15 cellular contexts compared by ENCODE assay signal in genomic region chr2:174636979-174637378, GRCh38. TPM values are rescaled to one million over a fixed set of nuclear protein-coding genes. Genes with fewer than 3 reads are reported as not detected.
DNase-seq lines count a peak whose midpoint lies in the region; ATAC-seq and TF ChIP-seq lines count a peak whose summit lies in the region.
"Had no signal": no experiment of that assay in that cellular context is flagged by ENCODE, and none has a peak within 500 bp of the region (broad histone marks: within the 10 kb centered on the region; RNA-seq: fewer than 3 reads in every experiment).

No MANE protein-coding gene starts in this region.

- DNase-seq in NCI-H2171 treated with DMSO at 0.1 percent for 48 hours (lab: John Stamatoyannopoulos, UW) (peak; percentile 16), NCI-H2171 (lab: John Stamatoyannopoulos, UW) (no peak), nephron progenitor cell (no peak), activated gamma-delta T cell treated with Interleukin-2 at 50 U/mL for 16 hours (no peak), H9 (no peak), NCI-H2081 (lab: John Stamatoyannopoulos, UW) (no peak)
- DNase-seq in activated naive CD4-positive, alpha-beta T cell treated with anti-CD3 and anti-CD28 coated beads, Interleukin-2, amount 50 U/mL, for 72 hours (ENCODE audit: low spot score in 2 of 2): no peak
- DNase-seq: activated effector memory CD4-positive, alpha-beta T cell treated with anti-CD3 and anti-CD28 coated beads, Interleukin-2, amount 50 U/mL, for 16 hours; lower lobe of right lung; NCI-H2081 treated with DMSO at 0.1 percent for 48 hours; occipital lobe; small intestine had no signal

- no peak overlapping the region for H4K91ac ChIP-seq in H9 (ENCODE audit: insufficient read length, low read depth, low read length)

- no peak overlapping the region for H3K56ac ChIP-seq in H9 (ENCODE audit: insufficient read length, low read depth, low read length)

- H4K8ac ChIP-seq in H9 (replicated peaks; ENCODE audit: insufficient read length, low read depth, low read length): no peak overlapping the region

- no peaks in the 10 kb centered on the region for H3K79me2 ChIP-seq in H9 (ENCODE audit: insufficient read depth, low read length)

- TF ChIP-seq CTCF in nephron progenitor cell (IDR thresholded peaks at IDR 0.05) (no peak), H9 (conservative IDR thresholded peaks at IDR 0.05) (no peak; the same call in 1 of the 3 replicates)

- H2BK5ac ChIP-seq in H9 (ENCODE audit: insufficient read length, low read length): no peak overlapping the region

- H2BK120ac ChIP-seq in H9 (ENCODE audit: low read depth, low read length, poor library complexity, severe bottlenecking): no peak overlapping the region

- no peak overlapping the region for H2BK12ac ChIP-seq in H9 (ENCODE audit: insufficient read length, low read depth, low read length)

- H3K36me3 ChIP-seq in KOPT-K1 (ENCODE audit: insufficient read depth, low read length): peaks cover 2% of the 10 kb centered on the region; the same call in 1 of the 2 replicates
- H3K36me3 ChIP-seq: lower lobe of right lung had no signal

- no peak overlapping the region for H3K23ac ChIP-seq in H9 (ENCODE audit: insufficient read length, low read depth, low read length)

- no peak overlapping the region for H3K9ac ChIP-seq in H9 (ENCODE audit: extremely low read depth, insufficient read length, low read length)

- H3K23me2 ChIP-seq in H9 (ENCODE audit: insufficient read length, low read depth, low read length, poor library complexity, severe bottlenecking): no peaks in the 10 kb centered on the region

- H2AFZ ChIP-seq in H9 (ENCODE audit: low read length): no peak overlapping the region

- H3K4ac ChIP-seq in H9 (ENCODE audit: low read depth, low read length): no peak overlapping the region

- H3K4me2 ChIP-seq in H9 (ENCODE audit: insufficient read depth, insufficient read length, low read length): no peak overlapping the region

- no peaks in the 10 kb centered on the region for H3K27me3 ChIP-seq in H9 (ENCODE audit: insufficient read depth, low read length)

- H3K36me3 Mint-ChIP-seq in activated naive CD4-positive, alpha-beta T cell treated with anti-CD3 and anti-CD28 coated beads, Interleukin-2, amount 50 U/mL, for 72 hours: peaks cover 25 to 34% of the 10 kb centered on the region in 2 donors
- H3K36me3 Mint-ChIP-seq in nephron progenitor cell (ENCODE audit: low read depth) (peaks cover 50% of the 10 kb centered on the region), H9 (ENCODE audit: insufficient read depth in 1 of 3, low read depth in 3 of 3) (no peaks in the 10 kb centered on the region)

- H3K18ac ChIP-seq in H9 (ENCODE audit: insufficient read length, low read depth, low read length): no peak overlapping the region

- H3K4me1 Mint-ChIP-seq in nephron progenitor cell (peaks cover 37% of the 10 kb centered on the region), H9 (peaks cover 3 to 6% of the 10 kb centered on the region in 2 experiments; a peak in 3 of 4 replicates)

- no peaks in the 10 kb centered on the region for H3K79me1 ChIP-seq in H9 (ENCODE audit: insufficient read depth, low read depth, low read length, poor library complexity, severe bottlenecking)

- H2BK15ac ChIP-seq in H9 (ENCODE audit: low read depth, low read length): no peak overlapping the region

- H3K9me3 ChIP-seq in KOPT-K1 (ENCODE audit: insufficient read depth, low read length, poor library complexity, severe bottlenecking): no peaks in the 10 kb centered on the region
- no peaks in the 10 kb centered on the region for H3K9me3 ChIP-seq in H9 (ENCODE audit: control insufficient read depth, low read depth, low read length)
- H3K9me3 ChIP-seq: lower lobe of right lung had no signal

- peak overlapping the region; percentile 29 to 81 for H3K27ac Mint-ChIP-seq in activated naive CD4-positive, alpha-beta T cell treated with anti-CD3 and anti-CD28 coated beads, Interleukin-2, amount 50 U/mL, for 72 hours
- H3K27ac Mint-ChIP-seq in nephron progenitor cell: peak overlapping the region; percentile 45
- H3K27ac Mint-ChIP-seq in H9: no peak overlapping the region; a peak in 1 of 7 replicates

- H4K5ac ChIP-seq in H9 (ENCODE audit: insufficient read length, low read depth, low read length): no peak overlapping the region

- no peak overlapping the region for H2BK20ac ChIP-seq in H9 (ENCODE audit: low read depth, low read length, poor library complexity, severe bottlenecking)

- H2AK5ac ChIP-seq in H9 (ENCODE audit: insufficient read length, low read length): no peak overlapping the region

- ATAC-seq in activated naive CD4-positive, alpha-beta T cell treated with anti-CD3 and anti-CD28 coated beads, Interleukin-2, amount 50 U/mL, for 72 hours: no peak
- ATAC-seq: esophagus mucosa, K562, lower lobe of right lung had no signal

- no peak overlapping the region for H3K14ac ChIP-seq in H9 (ENCODE audit: insufficient read depth, low read length)

- no peaks in the 10 kb centered on the region for H4K20me1 ChIP-seq in H9 (ENCODE audit: control insufficient read depth, insufficient read depth, insufficient read length)

- H3K27me3 Mint-ChIP-seq in nephron progenitor cell (ENCODE audit: low read depth, poor library complexity) (no peaks in the 10 kb centered on the region), H9 (ENCODE audit: low read depth) (no peaks in the 10 kb centered on the region)

- no peak overlapping the region for H3T11ph ChIP-seq in H9 (ENCODE audit: low read length)

- no peak overlapping the region for H3K4me3 Mint-ChIP-seq in nephron progenitor cell
- H3K4me3 Mint-ChIP-seq in H9: no peak overlapping the region

- no CpG with 5 or more reads among the region's 2 CpGs for WGBS in H9 (ENCODE audit: extremely low coverage, insufficient read length, low lambda C conversion rate)

- H3K27ac ChIP-seq in KOPT-K1 (ENCODE audit: low read depth, low read length, poor library complexity, severe bottlenecking) (peak overlapping the region; percentile 95), H9 (ENCODE audit: insufficient read length, low read depth, low read length) (no peak overlapping the region)
- H3K27ac ChIP-seq: lower lobe of right lung had no signal

- H3K9me3 Mint-ChIP-seq in activated naive CD4-positive, alpha-beta T cell treated with anti-CD3 and anti-CD28 coated beads, Interleukin-2, amount 50 U/mL, for 72 hours: peaks cover 0 to 8% of the 10 kb centered on the region in 2 donors
- H3K9me3 Mint-ChIP-seq in nephron progenitor cell (peaks cover 33% of the 10 kb centered on the region), H9 (no peaks in the 10 kb centered on the region)

- H3K4me1 ChIP-seq in H9 (ENCODE audit: insufficient read depth, low read length): peaks cover 3% of the 10 kb centered on the region; the same call in 1 of the 2 replicates

RNA-seq across cellular contexts. Expression of gene WIPF1, which starts 39.4 kb away (rescaled TPM):
- 100 to 1,000 TPM; 138 to 262 TPM for total RNA-seq in activated naive CD4-positive, alpha-beta T cell treated with anti-CD3 and anti-CD28 coated beads, Interleukin-2, amount 50 U/mL, for 72 hours
- 5.1 and 6.2 TPM in 2 replicates for total RNA-seq in H9 (2021)

Comparison
In these comparisons a context has a peak if more than half of its experiments do, and no peak if none do; other contexts are left out.
1. H3K27ac Mint-ChIP-seq: peak in activated naive CD4-positive, alpha-beta T cell treated with anti-CD3 and anti-CD28 coated beads, Interleukin-2, amount 50 U/mL, for 72 hours (2 of 2) and nephron progenitor cell (single experiment); none in H9 (0 of 3).
2. RNA of gene WIPF1, which starts 39.4 kb away (total RNA-seq): 138 to 262 TPM in activated naive CD4-positive, alpha-beta T cell treated with anti-CD3 and anti-CD28 coated beads, Interleukin-2, amount 50 U/mL, for 72 hours; 5.1 to 6.2 TPM in H9; every median in the first group is over 10 times any median in the second.